1 cellular context compared by ENCODE assay signal in the genomic region with DNA sequence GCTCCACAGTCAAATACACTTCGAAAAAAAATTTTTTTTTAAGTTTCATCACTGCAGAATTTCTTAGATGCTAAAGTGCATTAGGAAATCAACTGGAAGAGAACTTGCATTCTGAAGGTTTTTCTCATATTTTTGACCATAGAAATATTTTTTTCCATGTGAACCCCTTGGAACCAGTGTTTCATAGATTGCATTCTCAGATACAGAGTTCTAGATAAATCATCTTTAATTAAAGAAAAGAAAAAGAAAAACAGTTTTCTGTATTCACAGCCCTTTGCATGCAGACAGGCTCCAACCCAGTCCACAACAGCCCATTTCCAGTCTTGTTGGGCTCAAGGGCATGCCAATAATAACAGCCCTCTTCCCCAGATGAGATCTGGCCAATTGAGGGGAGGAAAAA.
TF ChIP-seq lines count a peak whose summit lies in the region.

No MANE protein-coding gene starts in this region.

TF ChIP-seq in IMR-90, 13 proteins besides CTCF, POLR2A, EP300 and RAD21 (continued from another document):
- TF ChIP-seq MXI1 (IDR thresholded peaks at IDR 0.05; ENCODE audit: borderline replicate concordance, low read depth, low read length) (no peak), MAFK (IDR thresholded peaks at IDR 0.05; ENCODE audit: low read depth, low read length) (no peak), RCOR1 (IDR thresholded peaks at IDR 0.05; ENCODE audit: insufficient replicate concordance, low read length) (no peak), NFE2L2 (IDR thresholded peaks at IDR 0.05; ENCODE audit: low read depth, low read length) (no peak)
